In the genomic region with DNA sequence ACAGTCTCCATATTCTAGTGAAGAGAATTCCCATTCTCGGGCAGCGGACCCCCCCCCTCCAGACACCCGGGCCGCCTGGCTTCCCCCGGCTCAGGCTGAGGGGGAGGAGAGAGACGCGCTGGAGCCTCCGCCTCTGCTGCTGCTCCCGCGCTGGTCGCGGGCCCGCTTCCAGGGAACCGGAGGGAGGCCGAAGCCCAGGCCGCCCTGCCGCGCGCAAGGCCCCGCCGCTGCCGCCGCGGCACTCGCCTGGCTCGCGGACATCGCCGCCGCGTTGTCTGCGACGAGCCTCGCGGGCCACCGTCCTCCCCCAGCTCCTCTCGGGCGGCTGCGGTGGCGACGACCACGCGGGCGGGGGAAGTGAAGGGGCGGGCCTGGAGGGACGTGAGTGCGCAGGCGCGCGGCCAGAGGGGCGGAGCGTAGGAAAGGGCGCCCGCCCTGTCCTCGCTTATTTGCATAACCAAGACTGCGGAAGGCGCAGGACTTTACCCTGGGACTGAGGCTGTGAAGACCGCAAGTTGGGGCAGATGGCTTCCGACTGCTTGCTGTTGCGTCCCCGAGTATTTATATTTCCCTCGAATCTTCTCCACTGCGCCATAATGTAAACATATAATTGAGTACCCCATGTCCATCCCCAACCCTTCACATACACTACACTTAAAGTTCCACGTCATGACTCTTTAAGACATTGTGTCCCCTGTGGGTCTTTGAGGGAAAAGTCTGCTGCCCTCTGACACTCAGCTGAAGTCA, we compare ENCODE assay signal across 1 cellular context.
TF ChIP-seq lines count a peak whose summit lies in the region.

Gene ARL5A, minus strand, starts transcription at position 279 of the 747 bp plus-strand sequence. Its CDS starts 245 bp downstream, at position 34.

TF ChIP-seq in HepG2, 621 proteins besides CTCF, POLR2A, EP300 and RAD21 (continued from another document and continues in another):
- TF ChIP-seq, protein P1, sequence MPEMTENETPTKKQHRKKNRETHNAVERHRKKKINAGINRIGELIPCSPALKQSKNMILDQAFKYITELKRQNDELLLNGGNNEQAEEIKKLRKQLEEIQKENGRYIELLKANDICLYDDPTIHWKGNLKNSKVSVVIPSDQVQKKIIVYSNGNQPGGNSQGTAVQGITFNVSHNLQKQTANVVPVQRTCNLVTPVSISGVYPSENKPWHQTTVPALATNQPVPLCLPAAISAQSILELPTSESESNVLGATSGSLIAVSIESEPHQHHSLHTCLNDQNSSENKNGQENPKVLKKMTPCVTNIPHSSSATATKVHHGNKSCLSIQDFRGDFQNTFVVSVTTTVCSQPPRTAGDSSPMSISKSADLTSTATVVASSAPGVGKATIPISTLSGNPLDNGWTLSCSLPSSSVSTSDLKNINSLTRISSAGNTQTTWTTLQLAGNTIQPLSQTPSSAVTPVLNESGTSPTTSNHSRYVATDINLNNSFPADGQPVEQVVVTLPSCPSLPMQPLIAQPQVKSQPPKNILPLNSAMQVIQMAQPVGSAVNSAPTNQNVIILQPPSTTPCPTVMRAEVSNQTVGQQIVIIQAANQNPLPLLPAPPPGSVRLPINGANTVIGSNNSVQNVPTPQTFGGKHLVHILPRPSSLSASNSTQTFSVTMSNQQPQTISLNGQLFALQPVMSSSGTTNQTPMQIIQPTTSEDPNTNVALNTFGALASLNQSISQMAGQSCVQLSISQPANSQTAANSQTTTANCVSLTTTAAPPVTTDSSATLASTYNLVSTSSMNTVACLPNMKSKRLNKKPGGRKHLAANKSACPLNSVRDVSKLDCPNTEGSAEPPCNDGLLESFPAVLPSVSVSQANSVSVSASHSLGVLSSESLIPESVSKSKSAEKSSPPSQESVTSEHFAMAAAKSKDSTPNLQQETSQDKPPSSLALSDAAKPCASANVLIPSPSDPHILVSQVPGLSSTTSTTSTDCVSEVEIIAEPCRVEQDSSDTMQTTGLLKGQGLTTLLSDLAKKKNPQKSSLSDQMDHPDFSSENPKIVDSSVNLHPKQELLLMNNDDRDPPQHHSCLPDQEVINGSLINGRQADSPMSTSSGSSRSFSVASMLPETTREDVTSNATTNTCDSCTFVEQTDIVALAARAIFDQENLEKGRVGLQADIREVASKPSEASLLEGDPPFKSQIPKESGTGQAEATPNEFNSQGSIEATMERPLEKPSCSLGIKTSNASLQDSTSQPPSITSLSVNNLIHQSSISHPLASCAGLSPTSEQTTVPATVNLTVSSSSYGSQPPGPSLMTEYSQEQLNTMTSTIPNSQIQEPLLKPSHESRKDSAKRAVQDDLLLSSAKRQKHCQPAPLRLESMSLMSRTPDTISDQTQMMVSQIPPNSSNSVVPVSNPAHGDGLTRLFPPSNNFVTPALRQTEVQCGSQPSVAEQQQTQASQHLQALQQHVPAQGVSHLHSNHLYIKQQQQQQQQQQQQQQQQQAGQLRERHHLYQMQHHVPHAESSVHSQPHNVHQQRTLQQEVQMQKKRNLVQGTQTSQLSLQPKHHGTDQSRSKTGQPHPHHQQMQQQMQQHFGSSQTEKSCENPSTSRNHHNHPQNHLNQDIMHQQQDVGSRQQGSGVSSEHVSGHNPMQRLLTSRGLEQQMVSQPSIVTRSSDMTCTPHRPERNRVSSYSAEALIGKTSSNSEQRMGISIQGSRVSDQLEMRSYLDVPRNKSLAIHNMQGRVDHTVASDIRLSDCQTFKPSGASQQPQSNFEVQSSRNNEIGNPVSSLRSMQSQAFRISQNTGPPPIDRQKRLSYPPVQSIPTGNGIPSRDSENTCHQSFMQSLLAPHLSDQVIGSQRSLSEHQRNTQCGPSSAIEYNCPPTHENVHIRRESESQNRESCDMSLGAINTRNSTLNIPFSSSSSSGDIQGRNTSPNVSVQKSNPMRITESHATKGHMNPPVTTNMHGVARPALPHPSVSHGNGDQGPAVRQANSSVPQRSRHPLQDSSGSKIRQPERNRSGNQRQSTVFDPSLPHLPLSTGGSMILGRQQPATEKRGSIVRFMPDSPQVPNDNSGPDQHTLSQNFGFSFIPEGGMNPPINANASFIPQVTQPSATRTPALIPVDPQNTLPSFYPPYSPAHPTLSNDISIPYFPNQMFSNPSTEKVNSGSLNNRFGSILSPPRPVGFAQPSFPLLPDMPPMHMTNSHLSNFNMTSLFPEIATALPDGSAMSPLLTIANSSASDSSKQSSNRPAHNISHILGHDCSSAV (CRISPR knock-in tag; IDR thresholded peaks at IDR 0.05; ENCODE audit: borderline replicate concordance): peak; percentile 87; the same call in 1 of the 2 replicates
- no peak for TF ChIP-seq RBM22 (optimal IDR thresholded peaks at IDR 0.05; ENCODE audit: low read length)
- no peak for TF ChIP-seq ZNF549 (CRISPR knock-in tag; IDR thresholded peaks at IDR 0.05)
- peak; percentile 62; the same call in 1 of the 2 replicates for TF ChIP-seq CBX5 (CRISPR knock-in tag; IDR thresholded peaks at IDR 0.05; ENCODE audit: borderline replicate concordance)
- TF ChIP-seq, protein P2, sequence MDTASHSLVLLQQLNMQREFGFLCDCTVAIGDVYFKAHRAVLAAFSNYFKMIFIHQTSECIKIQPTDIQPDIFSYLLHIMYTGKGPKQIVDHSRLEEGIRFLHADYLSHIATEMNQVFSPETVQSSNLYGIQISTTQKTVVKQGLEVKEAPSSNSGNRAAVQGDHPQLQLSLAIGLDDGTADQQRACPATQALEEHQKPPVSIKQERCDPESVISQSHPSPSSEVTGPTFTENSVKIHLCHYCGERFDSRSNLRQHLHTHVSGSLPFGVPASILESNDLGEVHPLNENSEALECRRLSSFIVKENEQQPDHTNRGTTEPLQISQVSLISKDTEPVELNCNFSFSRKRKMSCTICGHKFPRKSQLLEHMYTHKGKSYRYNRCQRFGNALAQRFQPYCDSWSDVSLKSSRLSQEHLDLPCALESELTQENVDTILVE (CRISPR knock-in tag; IDR thresholded peaks at IDR 0.05): peak; percentile 39
- no peak for TF ChIP-seq GLMP (CRISPR knock-in tag; IDR thresholded peaks at IDR 0.05; ENCODE audit: borderline replicate concordance)
- peak; percentile 74 for TF ChIP-seq IKZF4 (CRISPR knock-in tag; IDR thresholded peaks at IDR 0.05; ENCODE audit: borderline replicate concordance, low read depth, not compliant biosample characterization)
- TF ChIP-seq PAX8 (CRISPR knock-in tag; IDR thresholded peaks at IDR 0.05; ENCODE audit: borderline replicate concordance): no peak; the same call in 1 of the 2 replicates
- TF ChIP-seq RFX5 (IDR thresholded peaks at IDR 0.05; ENCODE audit: low read depth, low read length): no peak
- peak; percentile 83 for TF ChIP-seq HNF4G (IDR thresholded peaks at IDR 0.05; ENCODE audit: borderline replicate concordance, low read depth, low read length)
- TF ChIP-seq HNF4G (CRISPR knock-in tag; IDR thresholded peaks at IDR 0.05; ENCODE audit: borderline replicate concordance, low read depth): peak; percentile 90; the same call in 1 of the 2 replicates
- TF ChIP-seq HMGXB3 (CRISPR knock-in tag; IDR thresholded peaks at IDR 0.05; ENCODE audit: borderline replicate concordance): no peak
- no peak for TF ChIP-seq JUNB (CRISPR knock-in tag; IDR thresholded peaks at IDR 0.05; ENCODE audit: borderline replicate concordance)
- peak; percentile 87 for TF ChIP-seq MAZ (IDR thresholded peaks at IDR 0.05; ENCODE audit: borderline replicate concordance, low read depth, low read length)
- TF ChIP-seq MAZ (CRISPR knock-in tag; IDR thresholded peaks at IDR 0.05; ENCODE audit: low read depth): peak; percentile 99
- TF ChIP-seq MYNN (CRISPR knock-in tag; IDR thresholded peaks at IDR 0.05; ENCODE audit: low read depth): no peak; the same call in 1 of the 2 replicates
- TF ChIP-seq ZNF644 (CRISPR knock-in tag; IDR thresholded peaks at IDR 0.05; ENCODE audit: low read depth): no peak; the same call in 1 of the 2 replicates
- TF ChIP-seq ZBTB20 (CRISPR knock-in tag; IDR thresholded peaks at IDR 0.05; ENCODE audit: borderline replicate concordance, low read depth): no peak
- peak; percentile 31; the same call in 1 of the 2 replicates for TF ChIP-seq ZNF839 (CRISPR knock-in tag; IDR thresholded peaks at IDR 0.05; ENCODE audit: borderline replicate concordance)
- TF ChIP-seq ZFP36 (IDR thresholded peaks at IDR 0.05; ENCODE audit: borderline replicate concordance, low read depth, low read length, partially characterized antibody): no peak
- TF ChIP-seq, protein P3, sequence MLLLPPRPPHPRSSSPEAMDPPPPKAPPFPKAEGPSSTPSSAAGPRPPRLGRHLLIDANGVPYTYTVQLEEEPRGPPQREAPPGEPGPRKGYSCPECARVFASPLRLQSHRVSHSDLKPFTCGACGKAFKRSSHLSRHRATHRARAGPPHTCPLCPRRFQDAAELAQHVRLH (CRISPR knock-in tag; IDR thresholded peaks at IDR 0.05; ENCODE audit: borderline replicate concordance, low read depth): peak; percentile 61; the same call in 1 of the 2 replicates
- peak; percentile 99 for TF ChIP-seq YEATS4 (CRISPR knock-in tag; IDR thresholded peaks at IDR 0.05; ENCODE audit: borderline replicate concordance)
- TF ChIP-seq NFE2L2 (IDR thresholded peaks at IDR 0.05; ENCODE audit: low read length): no peak
- no peak for TF ChIP-seq NFE2 (CRISPR knock-in tag; IDR thresholded peaks at IDR 0.05)
- no peak for TF ChIP-seq ARHGAP35 (CRISPR knock-in tag; IDR thresholded peaks at IDR 0.05; ENCODE audit: borderline replicate concordance)
- no peak for TF ChIP-seq TCF7L2 (IDR thresholded peaks at IDR 0.05; ENCODE audit: low read depth, low read length)
- no peak for TF ChIP-seq ZNF253 (CRISPR knock-in tag; IDR thresholded peaks at IDR 0.05; ENCODE audit: borderline replicate concordance)
- TF ChIP-seq DBP (CRISPR knock-in tag; IDR thresholded peaks at IDR 0.05; ENCODE audit: not compliant biosample characterization): peak; percentile 10
- TF ChIP-seq ZNF792 (CRISPR knock-in tag; IDR thresholded peaks at IDR 0.05): peak; percentile 61; the same call in 1 of the 2 replicates
- TF ChIP-seq GABPA (IDR thresholded peaks at IDR 0.05; ENCODE audit: low read depth, low read length): no peak
- no peak for TF ChIP-seq GABPA (CRISPR knock-in tag; IDR thresholded peaks at IDR 0.05; ENCODE audit: low read depth)
- TF ChIP-seq, protein P4, sequence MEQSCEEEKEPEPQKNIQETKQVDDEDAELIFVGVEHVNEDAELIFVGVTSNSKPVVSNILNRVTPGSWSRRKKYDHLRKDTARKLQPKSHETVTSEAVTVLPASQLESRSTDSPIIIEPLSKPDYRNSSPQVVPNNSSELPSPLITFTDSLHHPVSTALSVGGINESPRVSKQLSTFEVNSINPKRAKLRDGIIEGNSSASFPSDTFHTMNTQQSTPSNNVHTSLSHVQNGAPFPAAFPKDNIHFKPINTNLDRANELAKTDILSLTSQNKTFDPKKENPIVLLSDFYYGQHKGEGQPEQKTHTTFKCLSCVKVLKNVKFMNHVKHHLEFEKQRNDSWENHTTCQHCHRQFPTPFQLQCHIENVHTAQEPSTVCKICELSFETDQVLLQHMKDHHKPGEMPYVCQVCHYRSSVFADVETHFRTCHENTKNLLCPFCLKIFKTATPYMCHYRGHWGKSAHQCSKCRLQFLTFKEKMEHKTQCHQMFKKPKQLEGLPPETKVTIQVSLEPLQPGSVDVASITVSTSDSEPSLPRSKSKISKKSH (CRISPR knock-in tag; IDR thresholded peaks at IDR 0.05; ENCODE audit: borderline replicate concordance): no peak
- no peak; the same call in none of the 2 replicates for TF ChIP-seq HIC2 (CRISPR knock-in tag; IDR thresholded peaks at IDR 0.05; ENCODE audit: low read depth)
- peak; percentile 68 for TF ChIP-seq HDAC1 (CRISPR knock-in tag; IDR thresholded peaks at IDR 0.05)
- TF ChIP-seq SP2 (CRISPR knock-in tag; IDR thresholded peaks at IDR 0.05): no peak; the same call in 1 of the 2 replicates
